ENCODE assay signal across 1 cellular context in genomic region chr6:157221049-157221816, GRCh38.
TF ChIP-seq lines count a peak whose summit lies in the region.

No MANE protein-coding gene starts in this region.

TF ChIP-seq in K562, 482 proteins besides CTCF, POLR2A, EP300 and RAD21 (continued from another document and continues in another):
- TF ChIP-seq MED1 (CRISPR knock-in tag; IDR thresholded peaks at IDR 0.05; ENCODE audit: borderline replicate concordance), result no peak
- no peak for TF ChIP-seq ZNF76 (CRISPR knock-in tag; IDR thresholded peaks at IDR 0.05; ENCODE audit: borderline replicate concordance)
- no peak for TF ChIP-seq CCNT2 (IDR thresholded peaks at IDR 0.05; ENCODE audit: borderline replicate concordance, extremely low read depth, insufficient read length, low read depth, low read length)
- TF ChIP-seq TAF9B (IDR thresholded peaks at IDR 0.05; ENCODE audit: partially characterized antibody), result no peak
- peak; percentile 92 to 93 for TF ChIP-seq NRF1 (conservative IDR thresholded peaks at IDR 0.05 in 1 of 2, IDR thresholded peaks at IDR 0.05 in 1 of 2)
- TF ChIP-seq, protein P1, sequence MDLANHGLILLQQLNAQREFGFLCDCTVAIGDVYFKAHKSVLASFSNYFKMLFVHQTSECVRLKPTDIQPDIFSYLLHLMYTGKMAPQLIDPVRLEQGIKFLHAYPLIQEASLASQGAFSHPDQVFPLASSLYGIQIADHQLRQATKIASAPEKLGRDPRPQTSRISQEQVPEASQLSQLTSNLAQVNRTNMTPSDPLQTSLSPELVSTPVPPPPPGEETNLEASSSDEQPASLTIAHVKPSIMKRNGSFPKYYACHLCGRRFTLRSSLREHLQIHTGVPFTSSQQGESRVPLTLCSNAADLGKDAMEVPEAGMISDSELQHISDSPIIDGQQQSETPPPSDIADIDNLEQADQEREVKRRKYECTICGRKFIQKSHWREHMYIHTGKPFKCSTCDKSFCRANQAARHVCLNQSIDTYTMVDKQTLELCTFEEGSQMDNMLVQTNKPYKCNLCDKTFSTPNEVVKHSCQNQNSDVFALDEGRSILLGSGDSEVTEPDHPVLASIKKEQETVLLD (IDR thresholded peaks at IDR 0.05), result peak; percentile 92
- TF ChIP-seq, protein P2, sequence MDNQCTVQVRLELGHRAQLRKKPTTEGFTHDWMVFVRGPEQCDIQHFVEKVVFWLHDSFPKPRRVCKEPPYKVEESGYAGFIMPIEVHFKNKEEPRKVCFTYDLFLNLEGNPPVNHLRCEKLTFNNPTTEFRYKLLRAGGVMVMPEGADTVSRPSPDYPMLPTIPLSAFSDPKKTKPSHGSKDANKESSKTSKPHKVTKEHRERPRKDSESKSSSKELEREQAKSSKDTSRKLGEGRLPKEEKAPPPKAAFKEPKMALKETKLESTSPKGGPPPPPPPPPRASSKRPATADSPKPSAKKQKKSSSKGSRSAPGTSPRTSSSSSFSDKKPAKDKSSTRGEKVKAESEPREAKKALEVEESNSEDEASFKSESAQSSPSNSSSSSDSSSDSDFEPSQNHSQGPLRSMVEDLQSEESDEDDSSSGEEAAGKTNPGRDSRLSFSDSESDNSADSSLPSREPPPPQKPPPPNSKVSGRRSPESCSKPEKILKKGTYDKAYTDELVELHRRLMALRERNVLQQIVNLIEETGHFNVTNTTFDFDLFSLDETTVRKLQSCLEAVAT (IDR thresholded peaks at IDR 0.05), result peak; percentile 85 to 96; a peak in 3 of 4 replicates
- TF ChIP-seq FOS (IDR thresholded peaks at IDR 0.05; ENCODE audit: extremely low read depth, insufficient read length), result no peak
- no peak for TF ChIP-seq ZNF282 (CRISPR knock-in tag; IDR thresholded peaks at IDR 0.05)
- TF ChIP-seq MAFK (IDR thresholded peaks at IDR 0.05; ENCODE audit: low read length), result no peak; the same call in 1 of the 2 replicates
- TF ChIP-seq LCOR (CRISPR knock-in tag; IDR thresholded peaks at IDR 0.05), result no peak
- no peak for TF ChIP-seq RBM17 (IDR thresholded peaks at IDR 0.05; ENCODE audit: borderline replicate concordance, low read depth, low read length)
- TF ChIP-seq ZNF23 (CRISPR knock-in tag; IDR thresholded peaks at IDR 0.05), result no peak
- TF ChIP-seq NR2C2 (CRISPR knock-in tag; IDR thresholded peaks at IDR 0.05), result no peak
- no peak for TF ChIP-seq NR2C2 (tag; IDR thresholded peaks at IDR 0.05)
- no peak for TF ChIP-seq JUNB (CRISPR knock-in tag; conservative IDR thresholded peaks at IDR 0.05)
- peak in 1 of 2 experiments; percentile 72; a peak in 2 of 4 replicates for TF ChIP-seq MNT (conservative IDR thresholded peaks at IDR 0.05)
- TF ChIP-seq ETS2 (tag; IDR thresholded peaks at IDR 0.05; ENCODE audit: borderline replicate concordance, poor library complexity, severe bottlenecking), result no peak
- TF ChIP-seq PTTG1 (tag; IDR thresholded peaks at IDR 0.05; ENCODE audit: low read depth), result no peak
- TF ChIP-seq FOXK1 (CRISPR knock-in tag; IDR thresholded peaks at IDR 0.05; ENCODE audit: borderline replicate concordance), result no peak
- TF ChIP-seq NCOA1 (IDR thresholded peaks at IDR 0.05; ENCODE audit: low read depth), result no peak; the same call in 1 of the 2 replicates
- TF ChIP-seq RHOXF2B (CRISPR knock-in tag; conservative IDR thresholded peaks at IDR 0.05), result no peak
- TF ChIP-seq STAT5B (CRISPR knock-in tag; IDR thresholded peaks at IDR 0.05), result no peak
- TF ChIP-seq ETS1 (conservative IDR thresholded peaks at IDR 0.05; ENCODE audit: control insufficient read depth, low read depth, low read length), result 0 out of 2 replicates have a peak, but pooled peaks have one; percentile 21
- no peak for TF ChIP-seq RFX7 (CRISPR knock-in tag; IDR thresholded peaks at IDR 0.05)
- TF ChIP-seq EZH2 (IDR thresholded peaks at IDR 0.05; ENCODE audit: borderline replicate concordance, low read depth, low read length), result no peak
- no peak for TF ChIP-seq HOMEZ (CRISPR knock-in tag; IDR thresholded peaks at IDR 0.05)
- peak; percentile 49 for TF ChIP-seq HMGN3 (IDR thresholded peaks at IDR 0.05; ENCODE audit: borderline replicate concordance, extremely low read depth, insufficient read length, low read depth, low read length)
- TF ChIP-seq, protein P3, sequence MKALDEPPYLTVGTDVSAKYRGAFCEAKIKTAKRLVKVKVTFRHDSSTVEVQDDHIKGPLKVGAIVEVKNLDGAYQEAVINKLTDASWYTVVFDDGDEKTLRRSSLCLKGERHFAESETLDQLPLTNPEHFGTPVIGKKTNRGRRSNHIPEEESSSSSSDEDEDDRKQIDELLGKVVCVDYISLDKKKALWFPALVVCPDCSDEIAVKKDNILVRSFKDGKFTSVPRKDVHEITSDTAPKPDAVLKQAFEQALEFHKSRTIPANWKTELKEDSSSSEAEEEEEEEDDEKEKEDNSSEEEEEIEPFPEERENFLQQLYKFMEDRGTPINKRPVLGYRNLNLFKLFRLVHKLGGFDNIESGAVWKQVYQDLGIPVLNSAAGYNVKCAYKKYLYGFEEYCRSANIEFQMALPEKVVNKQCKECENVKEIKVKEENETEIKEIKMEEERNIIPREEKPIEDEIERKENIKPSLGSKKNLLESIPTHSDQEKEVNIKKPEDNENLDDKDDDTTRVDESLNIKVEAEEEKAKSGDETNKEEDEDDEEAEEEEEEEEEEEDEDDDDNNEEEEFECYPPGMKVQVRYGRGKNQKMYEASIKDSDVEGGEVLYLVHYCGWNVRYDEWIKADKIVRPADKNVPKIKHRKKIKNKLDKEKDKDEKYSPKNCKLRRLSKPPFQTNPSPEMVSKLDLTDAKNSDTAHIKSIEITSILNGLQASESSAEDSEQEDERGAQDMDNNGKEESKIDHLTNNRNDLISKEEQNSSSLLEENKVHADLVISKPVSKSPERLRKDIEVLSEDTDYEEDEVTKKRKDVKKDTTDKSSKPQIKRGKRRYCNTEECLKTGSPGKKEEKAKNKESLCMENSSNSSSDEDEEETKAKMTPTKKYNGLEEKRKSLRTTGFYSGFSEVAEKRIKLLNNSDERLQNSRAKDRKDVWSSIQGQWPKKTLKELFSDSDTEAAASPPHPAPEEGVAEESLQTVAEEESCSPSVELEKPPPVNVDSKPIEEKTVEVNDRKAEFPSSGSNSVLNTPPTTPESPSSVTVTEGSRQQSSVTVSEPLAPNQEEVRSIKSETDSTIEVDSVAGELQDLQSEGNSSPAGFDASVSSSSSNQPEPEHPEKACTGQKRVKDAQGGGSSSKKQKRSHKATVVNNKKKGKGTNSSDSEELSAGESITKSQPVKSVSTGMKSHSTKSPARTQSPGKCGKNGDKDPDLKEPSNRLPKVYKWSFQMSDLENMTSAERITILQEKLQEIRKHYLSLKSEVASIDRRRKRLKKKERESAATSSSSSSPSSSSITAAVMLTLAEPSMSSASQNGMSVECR (CRISPR knock-in tag; IDR thresholded peaks at IDR 0.05), result no peak
- no peak for TF ChIP-seq SMARCB1 (IDR thresholded peaks at IDR 0.05; ENCODE audit: insufficient read length, low read depth)
- no peak for TF ChIP-seq NFATC3 (IDR thresholded peaks at IDR 0.05)
- TF ChIP-seq ZNF830 (CRISPR knock-in tag; IDR thresholded peaks at IDR 0.05), result no peak
- TF ChIP-seq LARP7 (IDR thresholded peaks at IDR 0.05), result peak; percentile 98
- TF ChIP-seq, protein P4, sequence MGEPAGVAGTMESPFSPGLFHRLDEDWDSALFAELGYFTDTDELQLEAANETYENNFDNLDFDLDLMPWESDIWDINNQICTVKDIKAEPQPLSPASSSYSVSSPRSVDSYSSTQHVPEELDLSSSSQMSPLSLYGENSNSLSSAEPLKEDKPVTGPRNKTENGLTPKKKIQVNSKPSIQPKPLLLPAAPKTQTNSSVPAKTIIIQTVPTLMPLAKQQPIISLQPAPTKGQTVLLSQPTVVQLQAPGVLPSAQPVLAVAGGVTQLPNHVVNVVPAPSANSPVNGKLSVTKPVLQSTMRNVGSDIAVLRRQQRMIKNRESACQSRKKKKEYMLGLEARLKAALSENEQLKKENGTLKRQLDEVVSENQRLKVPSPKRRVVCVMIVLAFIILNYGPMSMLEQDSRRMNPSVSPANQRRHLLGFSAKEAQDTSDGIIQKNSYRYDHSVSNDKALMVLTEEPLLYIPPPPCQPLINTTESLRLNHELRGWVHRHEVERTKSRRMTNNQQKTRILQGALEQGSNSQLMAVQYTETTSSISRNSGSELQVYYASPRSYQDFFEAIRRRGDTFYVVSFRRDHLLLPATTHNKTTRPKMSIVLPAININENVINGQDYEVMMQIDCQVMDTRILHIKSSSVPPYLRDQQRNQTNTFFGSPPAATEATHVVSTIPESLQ (CRISPR knock-in tag; IDR thresholded peaks at IDR 0.05), result peak; percentile 89; the same call in 1 of the 2 replicates
- no peak for TF ChIP-seq BRD9 (IDR thresholded peaks at IDR 0.05; ENCODE audit: low read depth, partially characterized antibody)
- TF ChIP-seq, protein P5, sequence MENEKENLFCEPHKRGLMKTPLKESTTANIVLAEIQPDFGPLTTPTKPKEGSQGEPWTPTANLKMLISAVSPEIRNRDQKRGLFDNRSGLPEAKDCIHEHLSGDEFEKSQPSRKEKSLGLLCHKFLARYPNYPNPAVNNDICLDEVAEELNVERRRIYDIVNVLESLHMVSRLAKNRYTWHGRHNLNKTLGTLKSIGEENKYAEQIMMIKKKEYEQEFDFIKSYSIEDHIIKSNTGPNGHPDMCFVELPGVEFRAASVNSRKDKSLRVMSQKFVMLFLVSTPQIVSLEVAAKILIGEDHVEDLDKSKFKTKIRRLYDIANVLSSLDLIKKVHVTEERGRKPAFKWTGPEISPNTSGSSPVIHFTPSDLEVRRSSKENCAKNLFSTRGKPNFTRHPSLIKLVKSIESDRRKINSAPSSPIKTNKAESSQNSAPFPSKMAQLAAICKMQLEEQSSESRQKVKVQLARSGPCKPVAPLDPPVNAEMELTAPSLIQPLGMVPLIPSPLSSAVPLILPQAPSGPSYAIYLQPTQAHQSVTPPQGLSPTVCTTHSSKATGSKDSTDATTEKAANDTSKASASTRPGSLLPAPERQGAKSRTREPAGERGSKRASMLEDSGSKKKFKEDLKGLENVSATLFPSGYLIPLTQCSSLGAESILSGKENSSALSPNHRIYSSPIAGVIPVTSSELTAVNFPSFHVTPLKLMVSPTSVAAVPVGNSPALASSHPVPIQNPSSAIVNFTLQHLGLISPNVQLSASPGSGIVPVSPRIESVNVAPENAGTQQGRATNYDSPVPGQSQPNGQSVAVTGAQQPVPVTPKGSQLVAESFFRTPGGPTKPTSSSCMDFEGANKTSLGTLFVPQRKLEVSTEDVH (IDR thresholded peaks at IDR 0.05; ENCODE audit: low read depth, partially characterized antibody), result no peak
